In genomic region chr11:15969701-15970329, GRCh38 we compare ENCODE assay signal across 7 cellular contexts.
A peak's percentile ranks its signal among the peaks of the same experiment; 100 is the strongest.
DNase-seq lines count a peak whose midpoint lies in the region; ATAC-seq and TF ChIP-seq lines count a peak whose summit lies in the region.

No MANE protein-coding gene starts in this region.

- H3K9me3 Mint-ChIP-seq in type B pancreatic cell, result no peaks in the 10 kb centered on the region

- ATAC-seq in GM21576 (IDR thresholded peaks at IDR 0.05; ENCODE audit: unreplicated experiment) (peak; percentile 53), HG03571 (IDR thresholded peaks at IDR 0.05; ENCODE audit: unreplicated experiment) (no peak)

- H3K4me1 Mint-ChIP-seq in type B pancreatic cell (ENCODE audit: unreplicated experiment), result peaks cover 37% of the 10 kb centered on the region

- DNase-seq in NCI-H526 treated with DMSO at 0.1 percent for 48 hours (lab: John Stamatoyannopoulos, UW), result peak; percentile 56
- peak; percentile 97 for DNase-seq in foreskin melanocyte
- DNase-seq in type B pancreatic cell (ENCODE audit: extremely low spot score, unreplicated experiment), result no peak
- no peak for DNase-seq in germinal center (ENCODE audit: low spot score)
- DNase-seq in activated CD4-positive, CD25-positive, alpha-beta regulatory T cell (lab: John Stamatoyannopoulos, UW), result no peak

- no peak overlapping the region for H3K4me3 Mint-ChIP-seq in type B pancreatic cell

- no peaks in the 10 kb centered on the region for H3K36me3 Mint-ChIP-seq in type B pancreatic cell

- TF ChIP-seq CTCF in type B pancreatic cell (conservative IDR thresholded peaks at IDR 0.05), result no peak

- no peaks in the 10 kb centered on the region for H3K27me3 Mint-ChIP-seq in type B pancreatic cell

- peak overlapping the region; percentile 96 for H3K27ac Mint-ChIP-seq in type B pancreatic cell

Comparison
In these comparisons a context has a peak if more than half of its experiments do, and no peak if none do; other contexts are left out.
1. DNase-seq: peak in NCI-H526 treated with DMSO at 0.1 percent for 48 hours (single experiment) and foreskin melanocyte (single experiment); none in type B pancreatic cell (single experiment), germinal center (single experiment) and activated CD4-positive, CD25-positive, alpha-beta regulatory T cell (0 of 4).